ENCODE assay signal across 17 cellular contexts in genomic region chr12:84550518-84550917, GRCh38.
DNase-seq lines count a peak whose midpoint lies in the region; ATAC-seq and TF ChIP-seq lines count a peak whose summit lies in the region.
"Had no signal": no experiment of that assay in that cellular context is flagged by ENCODE, and none has a peak within 500 bp of the region (broad histone marks: within the 10 kb centered on the region; RNA-seq: fewer than 3 reads in every experiment).

No MANE protein-coding gene starts in this region.

- H3F3A ChIP-seq in GM23248 (ENCODE audit: insufficient read depth) (no peaks in the 10 kb centered on the region), SK-N-SH (replicated peaks; ENCODE audit: insufficient read depth) (no peaks in the 10 kb centered on the region), neural cell (ENCODE audit: insufficient read depth, low read length, poor library complexity, severe bottlenecking) (no peaks in the 10 kb centered on the region), smooth muscle cell (ENCODE audit: low read depth) (no peaks in the 10 kb centered on the region)

- no peaks in the 10 kb centered on the region for H3K27me3 ChIP-seq in GM23248 (replicated peaks; ENCODE audit: insufficient read depth)
- H3K27me3 ChIP-seq in SK-N-SH (ENCODE audit: insufficient read depth) = no peaks in the 10 kb centered on the region
- H3K27me3 ChIP-seq in neural cell (ENCODE audit: insufficient read depth, low read depth, low read length) = no peaks in the 10 kb centered on the region
- H3K27me3 ChIP-seq in smooth muscle cell (ENCODE audit: low read depth) = no peaks in the 10 kb centered on the region
- no peaks in the 10 kb centered on the region for H3K27me3 ChIP-seq in sigmoid colon

- H4K20me1 ChIP-seq in GM23248 (ENCODE audit: insufficient read depth) = no peaks in the 10 kb centered on the region
- H4K20me1 ChIP-seq in SK-N-SH (ENCODE audit: insufficient read depth) = no peaks in the 10 kb centered on the region
- H4K20me1 ChIP-seq in neural cell (ENCODE audit: insufficient read depth) = no peaks in the 10 kb centered on the region
- H4K20me1 ChIP-seq in smooth muscle cell (ENCODE audit: low read depth) = no peaks in the 10 kb centered on the region

- no peak overlapping the region for H3K4me2 ChIP-seq in GM23248 (ENCODE audit: unreplicated experiment)
- no peak overlapping the region for H3K4me2 ChIP-seq in SK-N-SH
- H3K4me2 ChIP-seq in neural cell (ENCODE audit: low read length) = no peak overlapping the region
- H3K4me2 ChIP-seq in smooth muscle cell = no peak overlapping the region
- H3K4me2 ChIP-seq: GM23338 had no signal

- 57 to 76% methylated on average over 1 of the region's 1 CpG for WGBS in GM23248 (ENCODE audit: low coverage in 1 of 2, low lambda C conversion rate in 2 of 2, missing lambda C conversion rate in 2 of 2), 2 experiments
- WGBS in SK-N-SH (ENCODE audit: low lambda C conversion rate) = 18% methylated on average over 1 of the region's 1 CpG
- WGBS in smooth muscle cell (ENCODE audit: low lambda C conversion rate) = 96% methylated on average over 1 of the region's 1 CpG
- WGBS in sigmoid colon, 2 donors = 90 to 92% methylated on average over 1 of the region's 1 CpG

- peak in 1 of 2 experiments; percentile 59; a peak in 2 of 4 replicates for TF ChIP-seq EP300 in SK-N-SH (IDR thresholded peaks at IDR 0.05; ENCODE audit: borderline replicate concordance in 1 of 2, low read depth in 1 of 2, low read length in 1 of 2)
- no peak for TF ChIP-seq EP300 in neural cell (conservative IDR thresholded peaks at IDR 0.05; ENCODE audit: poor library complexity, severe bottlenecking)
- TF ChIP-seq EP300 in sigmoid colon (IDR thresholded peaks at IDR 0.05) = no peak

- no peak overlapping the region for H3K9ac ChIP-seq in GM23248
- no peak overlapping the region for H3K9ac ChIP-seq in SK-N-SH
- no peak overlapping the region for H3K9ac ChIP-seq in neural cell (ENCODE audit: low read length)
- H3K9ac ChIP-seq in smooth muscle cell (ENCODE audit: low read depth) = no peak overlapping the region

- ATAC-seq in GM21723 (IDR thresholded peaks at IDR 0.05; ENCODE audit: unreplicated experiment) (no peak), sciatic nerve (no peak)
- ATAC-seq: GM23338, K562 had no signal

- H3K36me3 ChIP-seq in GM23248 (ENCODE audit: low read depth) (no peaks in the 10 kb centered on the region), SK-N-SH (replicated peaks in 1 of 2; ENCODE audit: control insufficient read depth in 1 of 2, insufficient read depth in 2 of 2, low read length in 1 of 2) (peaks cover 0 to 4% of the 10 kb centered on the region in 2 experiments), neural cell (ENCODE audit: insufficient read depth, low read length) (no peaks in the 10 kb centered on the region), smooth muscle cell (ENCODE audit: low read depth) (no peaks in the 10 kb centered on the region), sigmoid colon (no peaks in the 10 kb centered on the region)

- H2AFZ ChIP-seq in GM23248 (peak overlapping the region; percentile 72), SK-N-SH (ENCODE audit: low read depth) (peak overlapping the region; percentile 67), neural cell (ENCODE audit: low read depth, low read length) (no peak overlapping the region), smooth muscle cell (ENCODE audit: low read depth) (peak overlapping the region; percentile 46)
- H2AFZ ChIP-seq: GM23338 had no signal

- H3K79me2 ChIP-seq in GM23248 (ENCODE audit: insufficient read depth) (no peaks in the 10 kb centered on the region), SK-N-SH (ENCODE audit: insufficient read depth) (no peaks in the 10 kb centered on the region), neural cell (replicated peaks; ENCODE audit: insufficient read depth, low read length) (no peaks in the 10 kb centered on the region), smooth muscle cell (ENCODE audit: low read depth) (no peaks in the 10 kb centered on the region)

- CTCF ChIA-PET in SK-N-SH (lab: Yijun Ruan, JAX) = no interaction called here

- no peaks in the 10 kb centered on the region; the same call in 1 of the 2 replicates for H3K9me2 ChIP-seq in GM23248 (ENCODE audit: insufficient read depth)
- no peaks in the 10 kb centered on the region for H3K9me2 ChIP-seq in SK-N-SH
- H3K9me2 ChIP-seq in neural cell (ENCODE audit: insufficient read depth, low read length) = no peaks in the 10 kb centered on the region

- no peak for TF ChIP-seq POLR2A in sigmoid colon (IDR thresholded peaks at IDR 0.05)

- intact Hi-C loops in sigmoid colon (cut with DNase I) = no loop called here
- intact Hi-C loops in sciatic nerve (cut with DNase I) = no loop called here

- TF ChIP-seq CTCF in SK-N-SH (IDR thresholded peaks at IDR 0.05) (no peak), neural cell (IDR thresholded peaks at IDR 0.05; ENCODE audit: poor library complexity, severe bottlenecking) (no peak), smooth muscle cell (IDR thresholded peaks at IDR 0.05; ENCODE audit: borderline replicate concordance, insufficient read depth, poor library complexity, severe bottlenecking) (no peak), sigmoid colon (IDR thresholded peaks at IDR 0.05) (no peak)

- H3K27ac ChIP-seq in GM23248 (no peak overlapping the region), SK-N-SH (ENCODE audit: low read depth in 2 of 2, low read length in 1 of 2) (peak overlapping the region in 1 of 2 experiments; percentile 78; a peak in 2 of 4 replicates), neural cell (ENCODE audit: low read length) (peak overlapping the region; percentile 6), smooth muscle cell (ENCODE audit: low read depth) (no peak overlapping the region), sigmoid colon (no peak overlapping the region)
- H3K27ac ChIP-seq: C4-2B had no signal

- H3K9me3 ChIP-seq in GM23248 (ENCODE audit: low read depth) (no peaks in the 10 kb centered on the region), SK-N-SH (no peaks in the 10 kb centered on the region), neural cell (ENCODE audit: low read length) (no peaks in the 10 kb centered on the region), smooth muscle cell (replicated peaks; ENCODE audit: low read depth) (no peaks in the 10 kb centered on the region), sigmoid colon (no peaks in the 10 kb centered on the region)
- H3K9me3 ChIP-seq: Caco-2 had no signal

- TF ChIP-seq RAD21 in SK-N-SH (IDR thresholded peaks at IDR 0.05; ENCODE audit: low read length) (no peak), neural cell (conservative IDR thresholded peaks at IDR 0.05) (no peak)

- POLR2A ChIA-PET in SK-N-SH (lab: Yijun Ruan, JAX) = no interaction called here

- H3K4me3 ChIP-seq in GM23248 (no peak overlapping the region), SK-N-SH (ENCODE audit: low read depth in 2 of 2, low read length in 1 of 2) (no peak overlapping the region), neural cell (ENCODE audit: low read length) (no peak overlapping the region), smooth muscle cell (no peak overlapping the region), sigmoid colon (no peak overlapping the region)
- H3K4me3 ChIP-seq: GM23338, K562 had no signal

- H3K4me1 ChIP-seq in GM23248 (ENCODE audit: insufficient read depth) (no peaks in the 10 kb centered on the region), SK-N-SH (ENCODE audit: control insufficient read depth in 1 of 2, insufficient read depth in 2 of 2, low read depth in 1 of 2, low read length in 1 of 2) (peaks cover 0 to 6% of the 10 kb centered on the region in 2 experiments; a peak in 1 of 4 replicates), smooth muscle cell (ENCODE audit: low read depth) (no peaks in the 10 kb centered on the region), sigmoid colon (no peaks in the 10 kb centered on the region)
- H3K4me1 ChIP-seq: Caco-2 had no signal

- no peak for DNase-seq in GM23248
- DNase-seq in SK-N-SH = peak; percentile 8
- no peak for DNase-seq in smooth muscle cell (lab: John Stamatoyannopoulos, UW; ENCODE audit: unreplicated experiment)
- no peak for DNase-seq in sigmoid colon
- DNase-seq in sciatic nerve (ENCODE audit: low spot score) = no peak
- DNase-seq: Caco-2; CD4-positive, alpha-beta T cell; DMS153; DMS79; GF-D8; HCEC 1CT; IMR-90 had no signal

- in situ Hi-C loops in GM23248 (cut with MboI) = no loop called here

TF ChIP-seq in SK-N-SH, 30 proteins besides CTCF, POLR2A, EP300 and RAD21 (continues in another document):
- no peak for TF ChIP-seq YY1 (IDR thresholded peaks at IDR 0.05; ENCODE audit: low read depth)
- TF ChIP-seq TCF12 (IDR thresholded peaks at IDR 0.05) = peak; percentile 38
- TF ChIP-seq NRF1 (IDR thresholded peaks at IDR 0.05; ENCODE audit: low read depth, low read length) = no peak

TF ChIP-seq in neural cell, 6 proteins besides CTCF, POLR2A, EP300 and RAD21:
- TF ChIP-seq POLR2AphosphoS5 (IDR thresholded peaks at IDR 0.05) = no peak
- TF ChIP-seq SMC3 (conservative IDR thresholded peaks at IDR 0.05; ENCODE audit: poor library complexity) = no peak
- no peak for TF ChIP-seq REST (IDR thresholded peaks at IDR 0.05; ENCODE audit: borderline replicate concordance)
- TF ChIP-seq EZH2 (IDR thresholded peaks at IDR 0.05; ENCODE audit: borderline replicate concordance, insufficient read depth, low read length, poor library complexity, severe bottlenecking) = no peak
- no peak for TF ChIP-seq TAF1 (IDR thresholded peaks at IDR 0.05; ENCODE audit: low read depth)
- TF ChIP-seq MXI1 (conservative IDR thresholded peaks at IDR 0.05; ENCODE audit: poor library complexity, severe bottlenecking) = no peak
